ENCODE assay signal across 7 cellular contexts in genomic region chr2:231411871-231412615, GRCh38. TPM values are rescaled to one million over a fixed set of nuclear protein-coding genes. Genes with fewer than 3 reads are reported as not detected.
A peak's percentile ranks its signal among the peaks of the same experiment; 100 is the strongest.
DNase-seq lines count a peak whose midpoint lies in the region; TF ChIP-seq lines count a peak whose summit lies in the region.

No MANE protein-coding gene starts in this region.

- H3K27ac ChIP-seq in iPS-20b (ENCODE audit: low read length) (peak overlapping the region; percentile 48), skin epidermis (peak overlapping the region in 13 of 21 experiments; percentile 3 to 77 (median 38))

- H3K4me1 ChIP-seq in iPS-20b (ENCODE audit: insufficient read depth, low read length) = peaks cover 25% of the 10 kb centered on the region

- peaks cover 0 to 6% (median 2%) of the 10 kb centered on the region in 5 experiments for H3K9me3 Mint-ChIP-seq in brain

- H3K4me3 Mint-ChIP-seq in brain = peak overlapping the region; percentile 73 to 85 (median 80)

- H3K4me3 ChIP-seq in GM12875 (ENCODE audit: low read depth, low read length) = peak overlapping the region; percentile 66
- peak overlapping the region; percentile 65 for H3K4me3 ChIP-seq in iPS-20b (ENCODE audit: low read length)
- peak overlapping the region; percentile 31 to 47 (median 36) for H3K4me3 ChIP-seq in skin epidermis

- H3K36me3 Mint-ChIP-seq in brain = no peaks in the 10 kb centered on the region

- DNase-seq in HEK293T (ENCODE audit: extremely low spot score) (peak; percentile 92), NAMALWA (ENCODE audit: low spot score) (peak; percentile 90), T1000 (lab: John Stamatoyannopoulos, UW) (peak; percentile 83)

- no peaks in the 10 kb centered on the region for H3K36me3 ChIP-seq in iPS-20b (ENCODE audit: insufficient read depth, low read depth, low read length)

- peak overlapping the region; percentile 67 for H3K9ac ChIP-seq in iPS-20b (ENCODE audit: low read depth, low read length)

- H3K4me1 Mint-ChIP-seq in brain = peaks cover 27% of the 10 kb centered on the region

- no peaks in the 10 kb centered on the region; the same call in 1 of the 2 replicates for H3K27me3 ChIP-seq in iPS-20b (ENCODE audit: insufficient read depth, low read length)

- peak; percentile 98 for TF ChIP-seq CTCF in GM12875 (IDR thresholded peaks at IDR 0.05; ENCODE audit: borderline replicate concordance, insufficient read depth, low read depth, low read length)
- TF ChIP-seq CTCF in brain (conservative IDR thresholded peaks at IDR 0.05) = peak; percentile 91 to 92

- H3K9me3 ChIP-seq in iPS-20b (ENCODE audit: insufficient read depth, low read depth, low read length) = peaks cover 12% of the 10 kb centered on the region; the same call in 1 of the 2 replicates

- CTCF ChIA-PET in HEK293T (lab: Yijun Ruan, JAX) = interaction anchor here (0.6 to 1.9 kb wide), 12 partner anchors 9 to 213 kb away, joined by 3 to 6 read pairs (median 3); no protein-coding TSS in a partner anchor

- H3K27me3 Mint-ChIP-seq in brain = no peaks in the 10 kb centered on the region

- POLR2A ChIA-PET in HEK293T (lab: Yijun Ruan, JAX) = interaction anchor here (1.1 to 1.5 kb wide), 3 partner anchors 40 to 185 kb away, joined by 3 to 5 read pairs (median 3); no protein-coding TSS in a partner anchor

- H3K27ac Mint-ChIP-seq in brain = peak overlapping the region in 4 of 5 experiments; percentile 71 to 92 (median 84)

TF ChIP-seq in HEK293T, 16 proteins besides CTCF, POLR2A, EP300 and RAD21:
- no peak for TF ChIP-seq ELF4 (IDR thresholded peaks at IDR 0.05)
- TF ChIP-seq SP1 (IDR thresholded peaks at IDR 0.05) = no peak
- TF ChIP-seq LEF1 (IDR thresholded peaks at IDR 0.05; ENCODE audit: borderline replicate concordance) = no peak
- no peak for TF ChIP-seq PKNOX1 (IDR thresholded peaks at IDR 0.05)
- TF ChIP-seq FOXM1 (IDR thresholded peaks at IDR 0.05; ENCODE audit: borderline replicate concordance) = no peak
- no peak for TF ChIP-seq FOXK2 (IDR thresholded peaks at IDR 0.05)

RNA-seq across cellular contexts. Expression of gene B3GNT7, which starts 16.5 kb away (rescaled TPM):
- 3.4 TPM for polyA plus RNA-seq in brain (ENCODE audit: insufficient read depth, low read depth, low replicate concordance)

RNA-seq across cellular contexts. Expression of gene NCL, which starts 52.2 kb away (rescaled TPM):
- polyA plus RNA-seq in brain (ENCODE audit: insufficient read depth, low read depth, low replicate concordance) = 355 TPM

Comparison
In these comparisons a context has a peak if more than half of its experiments do, and no peak if none do; other contexts are left out.
1. Peak in every context shown above with its lines: DNase-seq, H3K4me3 ChIP-seq and H3K27ac ChIP-seq.